ENCODE assay signal across 9 cellular contexts in genomic region chr1:16644179-16645043, GRCh38. TPM values are rescaled to one million over a fixed set of nuclear protein-coding genes. Genes with fewer than 3 reads are reported as not detected.
DNase-seq lines count a peak whose midpoint lies in the region; ATAC-seq, FAIRE-seq and TF ChIP-seq lines count a peak whose summit lies in the region.
"Had no signal": no experiment of that assay in that cellular context is flagged by ENCODE, and none has a peak within 500 bp of the region (broad histone marks: within the 10 kb centered on the region; RNA-seq: fewer than 3 reads in every experiment).

No MANE protein-coding gene starts in this region.

- ATAC-seq in GM18907 (IDR thresholded peaks at IDR 0.05; ENCODE audit: unreplicated experiment) (peak; percentile 73), HG03135 (IDR thresholded peaks at IDR 0.05; ENCODE audit: unreplicated experiment) (peak; percentile 75)

- no peaks in the 10 kb centered on the region for H3F3A ChIP-seq in smooth muscle cell (ENCODE audit: low read depth)

- H3K4me3 ChIP-seq in bronchial epithelial cell (ENCODE audit: low read depth, low read length) (peak overlapping the region; percentile 94), smooth muscle cell (peak overlapping the region; percentile 79)

- H3K4me3 Mint-ChIP-seq in immature natural killer cell = no peak overlapping the region
- H3K4me3 Mint-ChIP-seq: IgD-negative memory B cell had no signal

- H3K36me3 ChIP-seq in bronchial epithelial cell (ENCODE audit: control insufficient read depth, insufficient read depth, low read length) = no peaks in the 10 kb centered on the region
- H3K36me3 ChIP-seq in smooth muscle cell (ENCODE audit: low read depth) = no peaks in the 10 kb centered on the region

- H3K9ac ChIP-seq in smooth muscle cell (ENCODE audit: low read depth) = peak overlapping the region; percentile 83

- peak; percentile 40 for TF ChIP-seq CTCF in VCaP (conservative IDR thresholded peaks at IDR 0.05)
- TF ChIP-seq CTCF in bronchial epithelial cell (IDR thresholded peaks at IDR 0.05; ENCODE audit: insufficient read depth, low read length, severe bottlenecking) = peak; percentile 72
- TF ChIP-seq CTCF in smooth muscle cell (IDR thresholded peaks at IDR 0.05; ENCODE audit: borderline replicate concordance, insufficient read depth, poor library complexity, severe bottlenecking) = peak; percentile 44

- no peaks in the 10 kb centered on the region for H3K9me3 ChIP-seq in smooth muscle cell (replicated peaks; ENCODE audit: low read depth)

- peaks cover 15% of the 10 kb centered on the region for H4K20me1 ChIP-seq in smooth muscle cell (ENCODE audit: low read depth)

- peaks cover 16% of the 10 kb centered on the region for H3K4me1 ChIP-seq in smooth muscle cell (ENCODE audit: low read depth)

- H3K4me1 Mint-ChIP-seq in immature natural killer cell = peaks cover 0 to 3% of the 10 kb centered on the region in 2 donors

- peak overlapping the region; percentile 88 for H3K27ac ChIP-seq in VCaP
- peak overlapping the region; percentile 12 for H3K27ac ChIP-seq in smooth muscle cell (ENCODE audit: low read depth)

- H3K9me3 Mint-ChIP-seq in immature natural killer cell = no peaks in the 10 kb centered on the region
- H3K9me3 Mint-ChIP-seq: IgD-negative memory B cell had no signal

- WGBS in smooth muscle cell (ENCODE audit: low lambda C conversion rate) = 2% methylated on average over 71 of the region's 71 CpGs

- peak; percentile 100 for DNase-seq in AG08395 (ENCODE audit: low spot score)
- DNase-seq in NCI-H2171 treated with DMSO at 0.1 percent for 48 hours (lab: John Stamatoyannopoulos, UW) = peak; percentile 94
- DNase-seq in bronchial epithelial cell (ENCODE audit: low read depth) = peak; percentile 80
- DNase-seq in immature natural killer cell = peak; percentile 100
- DNase-seq in smooth muscle cell (lab: John Stamatoyannopoulos, UW; ENCODE audit: unreplicated experiment) = peak; percentile 99

- no peaks in the 10 kb centered on the region for H3K27me3 Mint-ChIP-seq in immature natural killer cell (ENCODE audit: low read depth in 3 of 3)

- peaks cover 43% of the 10 kb centered on the region for H3K79me2 ChIP-seq in smooth muscle cell (ENCODE audit: low read depth)

- no peaks in the 10 kb centered on the region for H3K27me3 ChIP-seq in bronchial epithelial cell (ENCODE audit: control insufficient read depth, insufficient read depth, low read length)
- no peaks in the 10 kb centered on the region for H3K27me3 ChIP-seq in smooth muscle cell (ENCODE audit: low read depth)

- H2AFZ ChIP-seq in smooth muscle cell (ENCODE audit: low read depth) = peak overlapping the region; percentile 82

- no peaks in the 10 kb centered on the region for H3K36me3 Mint-ChIP-seq in immature natural killer cell
- H3K36me3 Mint-ChIP-seq: IgD-negative memory B cell had no signal

- no peak for FAIRE-seq in bronchial epithelial cell (lab: Jason Lieb, UNC)

- no peak overlapping the region for H3K27ac Mint-ChIP-seq in immature natural killer cell
- H3K27ac Mint-ChIP-seq: IgD-negative memory B cell had no signal

- peak overlapping the region; percentile 86 for H3K4me2 ChIP-seq in smooth muscle cell

RNA-seq across cellular contexts. Expression of gene RNU1-3, which starts 22.3 kb away (rescaled TPM):
- total RNA-seq in bronchial epithelial cell (2,323 and 5,262 TPM in 2 replicates), smooth muscle cell (under 0.01 TPM in 2 replicates)
- polyA plus RNA-seq in immature natural killer cell (10 to 100 TPM in 1 of 3 donors, not detected in 2; 28.1 TPM), smooth muscle cell (4.2 and 6.4 TPM in 2 replicates)
- polyA plus RNA-seq: IgD-negative memory B cell had no signal

RNA-seq across cellular contexts. Expression of gene NBPF1, which starts 31.0 kb away (rescaled TPM):
- total RNA-seq in bronchial epithelial cell (30.1 and 38.7 TPM in 2 replicates), smooth muscle cell (22.7 and 28.7 TPM in 2 replicates)
- polyA plus RNA-seq in immature natural killer cell (1 to 10 TPM; 4.5 to 9.1 (median 6.9) TPM), smooth muscle cell (18.1 and 26.1 TPM in 2 replicates)

Comparison
In these comparisons a context has a peak if more than half of its experiments do, and no peak if none do; other contexts are left out.
1. Peak in every context shown above with its lines: DNase-seq, ATAC-seq, H3K4me3 ChIP-seq and H3K27ac ChIP-seq.
2. RNA of gene RNU1-3, which starts 22.3 kb away (total RNA-seq): 2,323 to 5,262 TPM in bronchial epithelial cell; under 0.01 TPM in smooth muscle cell; every median in the first group is over 1,000 times any median in the second.